ENCODE assay signal across 1 cellular context in the genomic region with DNA sequence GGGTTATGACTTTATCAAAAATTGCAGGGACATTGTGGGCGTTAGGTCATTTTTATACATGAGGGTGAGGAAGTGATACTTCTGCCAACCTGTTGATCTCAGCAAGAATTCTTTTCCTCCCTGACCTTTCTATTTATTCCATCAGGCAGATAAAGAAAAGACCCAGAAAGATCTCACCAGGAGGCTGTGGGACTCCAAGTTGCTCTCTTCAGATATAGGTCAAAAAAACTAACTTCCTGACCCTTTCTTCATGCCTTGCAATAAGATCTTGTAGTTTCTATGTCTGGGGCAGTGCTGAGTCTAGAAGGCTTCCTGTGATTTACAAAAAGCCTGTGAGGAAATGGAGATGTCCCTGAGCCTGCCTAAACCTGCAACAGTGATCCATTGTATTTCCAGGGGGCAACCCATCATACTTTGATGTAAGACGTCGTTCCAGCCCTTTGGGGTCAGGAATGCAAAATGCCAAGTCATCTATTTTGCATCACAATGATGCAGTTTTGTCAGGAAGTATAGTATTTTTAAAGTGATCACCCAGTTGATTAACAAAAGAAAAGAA.
A peak's percentile ranks its signal among the peaks of the same experiment; 100 is the strongest.
TF ChIP-seq lines count a peak whose summit lies in the region.

No MANE protein-coding gene starts in this region.

TF ChIP-seq in K562, 482 proteins besides CTCF, POLR2A, EP300 and RAD21 (continued from another document):
- TF ChIP-seq, protein P1, sequence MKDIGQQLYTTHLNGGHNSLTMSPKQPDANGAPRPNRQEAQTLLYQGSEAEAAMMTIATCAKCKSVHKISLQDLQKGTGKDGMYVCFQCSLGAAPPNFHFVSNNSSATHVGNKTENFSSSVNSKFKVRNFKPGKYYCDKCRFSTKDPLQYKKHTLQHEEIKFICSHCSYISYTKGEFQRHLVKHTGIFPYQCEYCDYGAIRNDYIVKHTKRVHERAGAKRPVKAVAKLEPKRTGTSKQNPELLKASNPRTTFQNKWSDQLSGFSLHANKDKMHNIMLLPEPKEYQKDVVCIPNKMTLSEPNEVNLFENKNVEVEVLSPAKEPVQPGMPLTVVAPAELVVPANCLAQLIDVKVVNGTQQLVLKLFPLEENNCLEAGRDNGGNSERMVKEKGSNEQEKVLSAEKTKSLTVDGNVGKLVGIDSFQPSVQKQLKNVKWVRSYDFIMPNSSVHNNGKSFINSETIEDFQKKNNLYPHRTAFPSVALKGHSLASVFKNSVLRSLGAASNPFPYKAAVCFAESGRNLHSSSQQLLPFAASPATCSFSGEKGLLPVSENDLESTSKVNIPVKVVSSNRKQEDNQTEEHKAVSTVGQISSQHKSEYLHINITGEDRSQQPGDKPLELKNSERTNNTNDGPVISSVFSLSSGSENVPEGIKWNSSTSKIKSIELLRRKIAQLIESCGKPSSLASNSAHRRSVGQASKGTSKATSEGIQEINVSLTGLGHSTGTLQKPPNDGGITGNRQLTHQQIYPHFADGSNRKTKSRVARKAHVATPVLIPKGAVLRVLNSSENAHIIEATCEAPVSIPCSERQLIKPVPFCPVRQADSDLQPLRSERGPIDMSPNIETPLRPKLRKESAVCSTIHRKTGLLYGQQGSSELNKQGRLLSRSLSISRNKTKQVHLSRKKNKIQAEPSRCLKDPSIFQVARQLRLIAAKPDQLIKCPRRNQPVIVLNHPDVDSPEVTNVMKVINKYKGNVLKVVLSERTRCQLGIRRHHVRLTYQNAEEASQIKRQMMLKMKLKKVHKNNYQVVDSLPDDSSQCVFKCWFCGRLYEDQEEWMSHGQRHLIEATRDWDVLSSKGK (CRISPR knock-in tag; IDR thresholded peaks at IDR 0.05) = no peak
- no peak for TF ChIP-seq BACH1 (tag; IDR thresholded peaks at IDR 0.05)
- peak; percentile 81 for TF ChIP-seq ZNF316 (IDR thresholded peaks at IDR 0.05)
- TF ChIP-seq NCOA1 (IDR thresholded peaks at IDR 0.05; ENCODE audit: low read depth) = no peak
- no peak for TF ChIP-seq RAD51 (IDR thresholded peaks at IDR 0.05; ENCODE audit: borderline replicate concordance, low read depth)
- TF ChIP-seq ZNF12 (CRISPR knock-in tag; IDR thresholded peaks at IDR 0.05) = no peak
- TF ChIP-seq, protein P2, sequence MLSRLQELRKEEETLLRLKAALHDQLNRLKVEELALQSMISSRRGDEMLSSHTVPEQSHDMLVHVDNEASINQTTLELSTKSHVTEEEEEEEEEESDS (CRISPR knock-in tag; IDR thresholded peaks at IDR 0.05) = no peak
- TF ChIP-seq E2F3 (CRISPR knock-in tag; IDR thresholded peaks at IDR 0.05) = no peak
- no peak for TF ChIP-seq ZNF830 (CRISPR knock-in tag; IDR thresholded peaks at IDR 0.05)
- peak; percentile 65 for TF ChIP-seq MAFG (tag; conservative IDR thresholded peaks at IDR 0.05)
- TF ChIP-seq KDM5B (IDR thresholded peaks at IDR 0.05; ENCODE audit: insufficient replicate concordance, low read depth, low read length) = no peak
- TF ChIP-seq ZNF436 (CRISPR knock-in tag; IDR thresholded peaks at IDR 0.05) = no peak
- TF ChIP-seq KLF1 (tag; IDR thresholded peaks at IDR 0.05) = no peak
- TF ChIP-seq KAT7 (CRISPR knock-in tag; IDR thresholded peaks at IDR 0.05; ENCODE audit: borderline replicate concordance) = no peak
- no peak for TF ChIP-seq CHD1 (IDR thresholded peaks at IDR 0.05; ENCODE audit: low read length)
